14 cellular contexts compared by ENCODE assay signal in genomic region chr12:112112423-112113132, GRCh38. TPM values are rescaled to one million over a fixed set of nuclear protein-coding genes. Genes with fewer than 3 reads are reported as not detected.
DNase-seq lines count a peak whose midpoint lies in the region; ATAC-seq and FAIRE-seq lines count a peak whose summit lies in the region.
"Had no signal": no experiment of that assay in that cellular context is flagged by ENCODE, and none has a peak within 500 bp of the region (broad histone marks: within the 10 kb centered on the region; RNA-seq: fewer than 3 reads in every experiment).

No MANE protein-coding gene starts in this region.

- no peaks in the 10 kb centered on the region for H3K9me3 ChIP-seq in mesenchymal stem cell (ENCODE audit: control insufficient read depth, low read length)

- H2BK12ac ChIP-seq in mesenchymal stem cell (ENCODE audit: low read length in 2 of 2) = peak overlapping the region in 1 of 2 experiments; percentile 37

- H3K27me3 Mint-ChIP-seq in activated naive CD8-positive, alpha-beta T cell treated with anti-CD3 and anti-CD28 coated beads, Interleukin-2, amount 50 U/mL, for 24 hours = no peaks in the 10 kb centered on the region
- H3K27me3 Mint-ChIP-seq: activated naive CD8-positive, alpha-beta T cell treated with anti-CD3 and anti-CD28 coated beads, Interleukin-2, amount 10 ng/mL, durations not matched to agents 7 days and 5 days; B cell had no signal

- WGBS in mesenchymal stem cell = 95% methylated on average over 6 of the region's 6 CpGs

- no peak overlapping the region for H2AFZ ChIP-seq in mesenchymal stem cell (ENCODE audit: low read depth, low read length)

- H3K9ac ChIP-seq in mesenchymal stem cell (ENCODE audit: low read length) = no peak overlapping the region

- no peak overlapping the region for H3K18ac ChIP-seq in mesenchymal stem cell (ENCODE audit: low read depth in 1 of 2, low read length in 2 of 2)

- peaks cover 7% of the 10 kb centered on the region for H3K36me3 Mint-ChIP-seq in activated naive CD8-positive, alpha-beta T cell treated with anti-CD3 and anti-CD28 coated beads, Interleukin-2, amount 50 U/mL, for 24 hours (ENCODE audit: low read depth)
- H3K36me3 Mint-ChIP-seq: activated naive CD8-positive, alpha-beta T cell treated with anti-CD3 and anti-CD28 coated beads, Interleukin-2, amount 10 ng/mL, durations not matched to agents 7 days and 5 days had no signal

- no peak for FAIRE-seq in urothelium cell line (lab: Jason Lieb, UNC)

- H3K4me1 ChIP-seq in mesenchymal stem cell (ENCODE audit: control insufficient read depth, insufficient read depth, low read depth, low read length) = peaks cover 16% of the 10 kb centered on the region

- H2BK120ac ChIP-seq in mesenchymal stem cell (ENCODE audit: low read depth, low read length) = no peak overlapping the region

- H3K4me3 ChIP-seq in mesenchymal stem cell (ENCODE audit: insufficient read depth in 1 of 2, low read depth in 1 of 2, low read length in 2 of 2) = no peak overlapping the region

- H3K27ac Mint-ChIP-seq in activated naive CD8-positive, alpha-beta T cell treated with anti-CD3 and anti-CD28 coated beads, Interleukin-2, amount 50 U/mL, for 24 hours = peak overlapping the region; percentile 12
- H3K27ac Mint-ChIP-seq: activated naive CD8-positive, alpha-beta T cell treated with anti-CD3 and anti-CD28 coated beads, Interleukin-2, amount 10 ng/mL, durations not matched to agents 7 days and 5 days; B cell; T-helper 1 cell treated with Interleukin-12 subunit alpha and Interleukin-12 subunit beta and Interleukin-4 antibody, amounts not matched to agents 30 μg/mL and 1 μg/mL, for 36 hours had no signal

- ATAC-seq in activated naive CD8-positive, alpha-beta T cell treated with anti-CD3 and anti-CD28 coated beads, Interleukin-2, amount 50 U/mL, for 24 hours = peak; percentile 49
- ATAC-seq in GM18519 (IDR thresholded peaks at IDR 0.05; ENCODE audit: low FRiP score, unreplicated experiment) = no peak

- no peaks in the 10 kb centered on the region for H3K9me3 Mint-ChIP-seq in activated naive CD8-positive, alpha-beta T cell treated with anti-CD3 and anti-CD28 coated beads, Interleukin-2, amount 50 U/mL, for 24 hours
- H3K9me3 Mint-ChIP-seq: activated naive CD8-positive, alpha-beta T cell treated with anti-CD3 and anti-CD28 coated beads, Interleukin-2, amount 10 ng/mL, durations not matched to agents 7 days and 5 days; T-helper 1 cell treated with Interleukin-12 subunit alpha and Interleukin-12 subunit beta and Interleukin-4 antibody, amounts not matched to agents 30 μg/mL and 1 μg/mL, for 36 hours had no signal

- H3K79me1 ChIP-seq in mesenchymal stem cell (replicated peaks; ENCODE audit: low read length, poor library complexity, severe bottlenecking) = no peaks in the 10 kb centered on the region

- DNase-seq in stimulated activated CD4-positive, alpha-beta T cell treated with anti-CD3 and anti-CD28 coated beads, Interleukin-15, amount 100 ng/mL, for 24 hours = peak; percentile 20
- DNase-seq in stimulated activated CD4-positive, alpha-beta T cell treated with anti-CD3 and anti-CD28 coated beads, Interleukin-1b, Interleukin-23, amount 100 ng/mL, for 48 hours = no peak
- no peak for DNase-seq in activated naive CD8-positive, alpha-beta T cell treated with anti-CD3 and anti-CD28 coated beads, Interleukin-2, amount 50 U/mL, for 24 hours
- DNase-seq in mesenchymal stem cell (no peak), urothelium cell line (ENCODE audit: low spot score) (peak; percentile 43), RPMI8226 (no peak), NCI-H128 (lab: John Stamatoyannopoulos, UW; ENCODE audit: unreplicated experiment) (no peak)
- DNase-seq: activated naive CD8-positive, alpha-beta T cell treated with anti-CD3 and anti-CD28 coated beads, Interleukin-2, amount 10 ng/mL, durations not matched to agents 7 days and 5 days; GDM1; NCI-H146; stimulated activated CD4-positive, alpha-beta T cell treated with anti-CD3 and anti-CD28 coated beads, Interleukin-12 subunit alpha, Interleukin-12 subunit beta, amount 100 ng/mL, for 4 hours had no signal

- H3K4me1 Mint-ChIP-seq in activated naive CD8-positive, alpha-beta T cell treated with anti-CD3 and anti-CD28 coated beads, Interleukin-2, amount 50 U/mL, for 24 hours = peaks cover 33% of the 10 kb centered on the region

- H2BK5ac ChIP-seq in mesenchymal stem cell (ENCODE audit: low read depth, low read length, poor library complexity, severe bottlenecking) = no peak overlapping the region

- H3K14ac ChIP-seq in mesenchymal stem cell (ENCODE audit: low read length in 2 of 2) = no peak overlapping the region

- no peak overlapping the region for H3K4me2 ChIP-seq in mesenchymal stem cell (ENCODE audit: low read length, poor library complexity, severe bottlenecking)

- no peak overlapping the region for H3K27ac ChIP-seq in mesenchymal stem cell (ENCODE audit: low read length, poor library complexity, severe bottlenecking)

- peak overlapping the region in 1 of 2 experiments; percentile 26 for H3K4ac ChIP-seq in mesenchymal stem cell (ENCODE audit: low read depth in 1 of 2, low read length in 2 of 2)

- H4K91ac ChIP-seq in mesenchymal stem cell (ENCODE audit: low read length) = peak overlapping the region; percentile 7

- no peak overlapping the region for H3K4me3 Mint-ChIP-seq in activated naive CD8-positive, alpha-beta T cell treated with anti-CD3 and anti-CD28 coated beads, Interleukin-2, amount 50 U/mL, for 24 hours
- H3K4me3 Mint-ChIP-seq: activated naive CD8-positive, alpha-beta T cell treated with anti-CD3 and anti-CD28 coated beads, Interleukin-2, amount 10 ng/mL, durations not matched to agents 7 days and 5 days; B cell; T-helper 1 cell treated with Interleukin-12 subunit alpha and Interleukin-12 subunit beta and Interleukin-4 antibody, amounts not matched to agents 30 μg/mL and 1 μg/mL, for 36 hours had no signal

- peak overlapping the region; percentile 45 for H2AK5ac ChIP-seq in mesenchymal stem cell (ENCODE audit: low read length, severe bottlenecking)

- no peak overlapping the region for H3K23ac ChIP-seq in mesenchymal stem cell (ENCODE audit: low read length in 2 of 2)

- no peaks in the 10 kb centered on the region for H3K36me3 ChIP-seq in mesenchymal stem cell (ENCODE audit: control insufficient read depth in 1 of 2, insufficient read depth in 2 of 2, low read depth in 1 of 2, low read length in 2 of 2)

- no peaks in the 10 kb centered on the region for H3K27me3 ChIP-seq in mesenchymal stem cell (ENCODE audit: control insufficient read depth in 1 of 2, insufficient read depth in 1 of 2, low read length in 2 of 2)

- H4K8ac ChIP-seq in mesenchymal stem cell (ENCODE audit: low read length) = no peak overlapping the region

- H2BK15ac ChIP-seq in mesenchymal stem cell (ENCODE audit: low read depth, poor library complexity, severe bottlenecking) = no peak overlapping the region

RNA-seq across cellular contexts. Expression of gene NAA25, which starts 4.0 kb away (rescaled TPM):
- polyA plus RNA-seq in mesenchymal stem cell (2013, experiment 1 of 2) = 14.3 TPM
- 18.4 TPM for polyA plus RNA-seq in mesenchymal stem cell (2013, experiment 2 of 2)

RNA-seq across cellular contexts. Expression of gene TRAFD1, which starts 12.8 kb away (rescaled TPM):
- polyA plus RNA-seq in mesenchymal stem cell (2013, experiment 1 of 2) = 26.0 TPM
- polyA plus RNA-seq in mesenchymal stem cell (2013, experiment 2 of 2) = 24.7 TPM

Comparison
In these comparisons a context has a peak if more than half of its experiments do, and no peak if none do; other contexts are left out.
1. DNase-seq: peak in stimulated activated CD4-positive, alpha-beta T cell treated with anti-CD3 and anti-CD28 coated beads, Interleukin-15, amount 100 ng/mL, for 24 hours (single experiment) and urothelium cell line (single experiment); none in stimulated activated CD4-positive, alpha-beta T cell treated with anti-CD3 and anti-CD28 coated beads, Interleukin-1b, Interleukin-23, amount 100 ng/mL, for 48 hours (single experiment), activated naive CD8-positive, alpha-beta T cell treated with anti-CD3 and anti-CD28 coated beads, Interleukin-2, amount 50 U/mL, for 24 hours (single experiment), mesenchymal stem cell (single experiment), RPMI8226 (single experiment) and NCI-H128 (single experiment).